ENCODE assay signal across 19 cellular contexts in the genomic region with DNA sequence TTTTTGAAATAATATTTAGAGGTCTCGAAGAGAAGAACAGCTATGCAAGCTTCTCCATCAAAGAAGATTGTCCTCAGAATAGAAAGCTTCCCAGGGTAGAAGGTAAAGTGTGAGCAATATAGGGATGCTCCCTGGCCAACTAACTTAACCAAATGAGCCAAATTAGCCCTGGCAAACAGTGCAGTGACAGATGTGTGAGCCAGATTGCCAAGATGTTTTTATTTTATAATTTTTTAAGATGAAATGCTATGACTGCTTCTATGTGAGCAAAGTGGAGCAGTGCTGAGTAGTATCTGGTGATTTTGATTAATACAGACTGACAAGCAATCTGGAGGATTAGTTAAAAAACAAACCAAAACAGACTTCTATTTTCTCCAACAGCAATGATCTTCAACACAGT.
DNase-seq lines count a peak whose midpoint lies in the region; ATAC-seq, FAIRE-seq and TF ChIP-seq lines count a peak whose summit lies in the region.
"Had no signal": no experiment of that assay in that cellular context is flagged by ENCODE, and none has a peak within 500 bp of the region (broad histone marks: within the 10 kb centered on the region; RNA-seq: fewer than 3 reads in every experiment).

No MANE protein-coding gene starts in this region.

- H3K4me1 ChIP-seq in PC-9 (replicated peaks; ENCODE audit: insufficient read depth) (peaks cover 24% of the 10 kb centered on the region), tibial nerve (peaks cover 0 to 11% (median 2%) of the 10 kb centered on the region in 4 donors)

- H3K36me3 ChIP-seq in PC-9 (ENCODE audit: low read depth) (no peaks in the 10 kb centered on the region), tibial nerve (no peaks in the 10 kb centered on the region)
- H3K36me3 ChIP-seq: BLaER1 treated with 17β-estradiol and CSF1 and Interleukin-3, amounts not matched to agents 10 nM and 100 nM had no signal

- peaks cover 15% of the 10 kb centered on the region; the same call in 1 of the 2 replicates for H3F3A ChIP-seq in PC-9 (ENCODE audit: insufficient read depth, low read depth)

- intact Hi-C loops in PC-9 (cut with micrococcal nuclease; ENCODE audit: unreplicated experiment) = loop anchor here (10.0 kb wide), 1 partner anchor 1129 kb away; no protein-coding TSS in a partner anchor

- H3K27ac ChIP-seq in PC-9 (0 out of 2 replicates have a peak overlapping the region, but pooled peaks have one; percentile 28), tibial nerve (no peak overlapping the region)
- H3K27ac ChIP-seq: BLaER1 treated with 17β-estradiol and CSF1 and Interleukin-3, amounts not matched to agents 10 nM and 100 nM had no signal

- TF ChIP-seq POLR2A in tibial nerve (IDR thresholded peaks at IDR 0.05) = no peak

- TF ChIP-seq EP300 in tibial nerve (IDR thresholded peaks at IDR 0.05) = no peak

- no peak for ATAC-seq in HG02981 (IDR thresholded peaks at IDR 0.05; ENCODE audit: unreplicated experiment)

- CTCF ChIA-PET in PC-9 (lab: Charles Lee) = no interaction called here

- no peaks in the 10 kb centered on the region for H4K20me1 ChIP-seq in PC-9 (ENCODE audit: insufficient read depth)

- no peaks in the 10 kb centered on the region for H3K9me3 ChIP-seq in PC-9 (ENCODE audit: insufficient read depth, low read depth)
- no peaks in the 10 kb centered on the region for H3K9me3 ChIP-seq in tibial nerve
- H3K9me3 ChIP-seq: BLaER1 treated with 17β-estradiol and CSF1 and Interleukin-3, amounts not matched to agents 10 nM and 100 nM had no signal

- no peak overlapping the region for H3K4me3 ChIP-seq in PC-9
- H3K4me3 ChIP-seq in tibial nerve = no peak overlapping the region
- H3K4me3 ChIP-seq: BLaER1 treated with 17β-estradiol and CSF1 and Interleukin-3, amounts not matched to agents 10 nM and 100 nM had no signal

- no peaks in the 10 kb centered on the region for H3K9me2 ChIP-seq in PC-9 (ENCODE audit: insufficient read depth)

- DNase-seq in DMS 273 treated with DMSO at 0.1 percent for 48 hours (lab: John Stamatoyannopoulos, UW) = peak; percentile 15
- DNase-seq in NCI-H1694 treated with DMSO at 0.1 percent for 48 hours (lab: John Stamatoyannopoulos, UW) = peak; percentile 90
- DNase-seq in PC-9 = no peak
- peak; percentile 29 for DNase-seq in inferior parietal cortex (ENCODE audit: extremely low spot score)
- no peak for DNase-seq in urothelium cell line (ENCODE audit: low spot score)
- DNase-seq in tibial nerve (ENCODE audit: low spot score in 2 of 2) = no peak
- DNase-seq: ACHN; CD4-positive, CD25-positive, alpha-beta regulatory T cell; DMS153; DMS79 treated with DMSO at 0.1 percent for 48 hours; EL; GDM1; GOT3; H9; KBM-7 had no signal

- no peaks in the 10 kb centered on the region for H3K79me2 ChIP-seq in PC-9 (ENCODE audit: low read depth)

- H3K4me2 ChIP-seq in PC-9 = peak overlapping the region; percentile 38; the same call in 1 of the 2 replicates
- H3K4me2 ChIP-seq: BLaER1 treated with 17β-estradiol and CSF1 and Interleukin-3, amounts not matched to agents 10 nM and 100 nM had no signal

- H3K27me3 ChIP-seq in PC-9 (ENCODE audit: insufficient read depth, low read depth) = no peaks in the 10 kb centered on the region
- no peaks in the 10 kb centered on the region for H3K27me3 ChIP-seq in tibial nerve
- H3K27me3 ChIP-seq: BLaER1 treated with 17β-estradiol and CSF1 and Interleukin-3, amounts not matched to agents 10 nM and 100 nM had no signal

- POLR2A ChIA-PET in PC-9 (lab: Charles Lee; ENCODE audit: unreplicated experiment) = no interaction called here

- no TSS peak for BruUV-seq in PC-9 (replicated peaks; lab: Mats Ljungman, UMichigan)

- no peak for FAIRE-seq in urothelium cell line (lab: Jason Lieb, UNC)
- FAIRE-seq: GM12892, GM19239 had no signal

- WGBS in tibial nerve, 2 donors = 63 to 72% methylated on average over 1 of the region's 1 CpG

- TF ChIP-seq CTCF in PC-9 (conservative IDR thresholded peaks at IDR 0.05) (no peak), tibial nerve (IDR thresholded peaks at IDR 0.05) (no peak)

- H2AFZ ChIP-seq in PC-9 = no peak overlapping the region

Comparison
In these comparisons a context has a peak if more than half of its experiments do, and no peak if none do; other contexts are left out.
1. DNase-seq: peak in DMS 273 treated with DMSO at 0.1 percent for 48 hours (single experiment), NCI-H1694 treated with DMSO at 0.1 percent for 48 hours (single experiment) and inferior parietal cortex (single experiment); none in PC-9 (0 of 2), urothelium cell line (single experiment) and tibial nerve (0 of 2).